30 cellular contexts compared by ENCODE assay signal in the genomic region with DNA sequence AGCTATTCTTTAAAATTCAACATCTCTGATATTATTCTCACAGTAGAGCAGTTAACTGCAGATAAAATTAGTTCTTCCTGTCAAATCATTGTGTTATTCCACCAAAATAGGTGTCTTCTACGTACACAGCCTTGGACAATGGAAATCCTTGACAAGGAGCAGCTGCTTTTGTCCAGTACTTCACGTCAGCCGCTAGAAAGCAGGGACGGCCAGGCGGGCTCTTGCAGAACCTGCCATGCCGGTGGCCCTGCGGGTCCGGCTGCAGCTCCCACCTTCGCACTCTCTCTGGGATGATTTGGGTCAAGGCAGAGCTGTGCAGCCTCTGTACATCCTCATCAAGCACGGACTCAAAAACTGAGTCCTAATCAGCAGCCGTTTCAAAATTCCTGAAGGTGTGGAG. TPM values are rescaled to one million over a fixed set of nuclear protein-coding genes. Genes with fewer than 3 reads are reported as not detected.
DNase-seq lines count a peak whose midpoint lies in the region; ATAC-seq and TF ChIP-seq lines count a peak whose summit lies in the region.
"Had no signal": no experiment of that assay in that cellular context is flagged by ENCODE, and none has a peak within 500 bp of the region (broad histone marks: within the 10 kb centered on the region; RNA-seq: fewer than 3 reads in every experiment).

No MANE protein-coding gene starts in this region.

- 0 out of 2 replicates have a peak, but pooled peaks cover 2% of the 10 kb centered on the region for H3F3A ChIP-seq in GM23338 (replicated peaks; ENCODE audit: low read depth)

- DNase-seq in GM23338 (ENCODE audit: low spot score) (peak; percentile 16), WTC11 (ENCODE audit: low spot score) (no peak), osteoblast (ENCODE audit: insufficient read length, low spot score, missing footprints) (peak; percentile 72), SW 1271 (lab: John Stamatoyannopoulos, UW) (no peak), GM10248 (ENCODE audit: extremely low spot score) (no peak), DMS153 treated with DMSO at 0.1 percent for 48 hours (lab: John Stamatoyannopoulos, UW; ENCODE audit: unreplicated experiment) (no peak), dedifferentiated amniotic fluid mesenchymal stem cell (ENCODE audit: extremely low spot score) (no peak)
- DNase-seq: AML-193; CD4-positive, alpha-beta T cell; DMS53; GDM1; MM.1S; NCI-H1048; NCI-H1417 treated with DMSO at 0.1 percent for 48 hours; NCI-H187; NCI-H2081 treated with DMSO at 0.1 percent for 48 hours; NCI-H2171; NCI-H226; NCI-H510A treated with DMSO at 0.1 percent for 48 hours; PC-9; SJCRH30 had no signal

- ATAC-seq in GM23338 (no peak), WTC11 (no peak)
- ATAC-seq: A549, Right ventricle myocardium inferior, SK-N-SH treated with all-trans-retinoic acid at 6 μM for 48 hours had no signal

- H3K27ac Mint-ChIP-seq in GM23338: no peak overlapping the region
- H3K27ac Mint-ChIP-seq in WTC11: no peak overlapping the region
- H3K27ac Mint-ChIP-seq: CD4-positive, alpha-beta T cell; IgD-negative memory B cell had no signal

- H3K9ac ChIP-seq in iPS-20b (ENCODE audit: low read depth, low read length): no peak overlapping the region
- H3K9ac ChIP-seq: BLaER1 treated with 17β-estradiol and CSF1 and Interleukin-3, amounts not matched to agents 10 nM and 100 nM; KMS-11 had no signal

- no peak overlapping the region for H3K27ac ChIP-seq in GM23338 (ENCODE audit: low read depth)
- H3K27ac ChIP-seq in iPS-20b (ENCODE audit: low read length): no peak overlapping the region
- H3K27ac ChIP-seq in osteoblast (ENCODE audit: low read depth, low read length): no peak overlapping the region
- H3K27ac ChIP-seq: A549; BLaER1 treated with 17β-estradiol and CSF1 and Interleukin-3, amounts not matched to agents 10 nM and 100 nM; KMS-11; PC-9; SJCRH30 had no signal

- H3K36me3 Mint-ChIP-seq in GM23338 (ENCODE audit: low read depth) (no peaks in the 10 kb centered on the region), WTC11 (no peaks in the 10 kb centered on the region)
- H3K36me3 Mint-ChIP-seq: IgD-negative memory B cell had no signal

- H3K27me3 ChIP-seq in GM23338 (ENCODE audit: insufficient read depth) (peaks cover 71% of the 10 kb centered on the region), iPS-20b (ENCODE audit: insufficient read depth, low read length) (peaks cover 85% of the 10 kb centered on the region), osteoblast (ENCODE audit: insufficient read depth, low read length) (peaks cover 29% of the 10 kb centered on the region)
- H3K27me3 ChIP-seq: SJCRH30 had no signal

- CTCF ChIA-PET in WTC11 (lab: Charles Lee) (interaction anchor here (0.7 to 1.2 kb wide), 4 partner anchors 19 to 120 kb away, joined by 3 to 4 read pairs (median 3); no protein-coding TSS in a partner anchor), GM10248 (lab: Yijun Ruan, JAX) (no interaction called here)

- H3K4me1 Mint-ChIP-seq in GM23338: peaks cover 24% of the 10 kb centered on the region
- peaks cover 19% of the 10 kb centered on the region for H3K4me1 Mint-ChIP-seq in WTC11

- H3K79me2 ChIP-seq in GM23338 (replicated peaks; ENCODE audit: insufficient read depth): no peaks in the 10 kb centered on the region
- H3K79me2 ChIP-seq in osteoblast (ENCODE audit: insufficient read depth, low read length): no peaks in the 10 kb centered on the region

- H3K4me3 Mint-ChIP-seq in GM23338 (peak overlapping the region; percentile 76), WTC11 (peak overlapping the region; percentile 78)
- H3K4me3 Mint-ChIP-seq: CD4-positive, alpha-beta T cell; IgD-negative memory B cell had no signal

- H3K9me3 Mint-ChIP-seq in GM23338 (no peaks in the 10 kb centered on the region), WTC11 (peaks cover 4% of the 10 kb centered on the region)
- H3K9me3 Mint-ChIP-seq: CD4-positive, alpha-beta T cell had no signal

- H3K9me2 ChIP-seq in GM23338 (ENCODE audit: insufficient read depth): peaks cover 6% of the 10 kb centered on the region; the same call in 1 of the 2 replicates

- POLR2A ChIA-PET in WTC11 (lab: Charles Lee) (no interaction called here), GM10248 (lab: Yijun Ruan, JAX) (no interaction called here)

- no peaks in the 10 kb centered on the region for H4K20me1 ChIP-seq in GM23338 (replicated peaks; ENCODE audit: insufficient read depth)
- H4K20me1 ChIP-seq in osteoblast (ENCODE audit: insufficient read depth, low read length): no peaks in the 10 kb centered on the region
- H4K20me1 ChIP-seq: BLaER1 treated with 17β-estradiol and CSF1 and Interleukin-3, amounts not matched to agents 10 nM and 100 nM had no signal

- peak overlapping the region; percentile 98; the same call in 1 of the 2 replicates for H2AFZ ChIP-seq in GM23338
- no peak overlapping the region for H2AFZ ChIP-seq in osteoblast (ENCODE audit: low read length)
- H2AFZ ChIP-seq: PC-9 had no signal

- no peaks in the 10 kb centered on the region for H3K9me3 ChIP-seq in iPS-20b (ENCODE audit: insufficient read depth, low read depth, low read length)
- no peaks in the 10 kb centered on the region for H3K9me3 ChIP-seq in osteoblast (ENCODE audit: low read depth, low read length)
- H3K9me3 ChIP-seq: A549, SJCRH30 had no signal

- H3K4me2 ChIP-seq in GM23338 (peak overlapping the region; percentile 95), osteoblast (ENCODE audit: insufficient read depth, low read length) (no peak overlapping the region)
- H3K4me2 ChIP-seq: A549; BLaER1 treated with 17β-estradiol and CSF1 and Interleukin-3, amounts not matched to agents 10 nM and 100 nM; KMS-11; PC-9 had no signal

- H3K4me1 ChIP-seq in GM23338 (ENCODE audit: insufficient read depth) (peaks cover 22% of the 10 kb centered on the region), iPS-20b (ENCODE audit: insufficient read depth, low read length) (peaks cover 9% of the 10 kb centered on the region; the same call in 1 of the 2 replicates), osteoblast (ENCODE audit: insufficient read depth, low read length) (no peaks in the 10 kb centered on the region)
- H3K4me1 ChIP-seq: A549; BLaER1 treated with 17β-estradiol and CSF1 and Interleukin-3, amounts not matched to agents 10 nM and 100 nM; SJCRH30 had no signal

- TF ChIP-seq CTCF in GM23338 (conservative IDR thresholded peaks at IDR 0.05; ENCODE audit: low read depth in 2 of 2) (no peak), WTC11 (IDR thresholded peaks at IDR 0.05) (no peak), osteoblast (IDR thresholded peaks at IDR 0.05; ENCODE audit: extremely low read depth, low read depth, low read length) (no peak), GM10248 (IDR thresholded peaks at IDR 0.05; ENCODE audit: control extremely low read depth, extremely low read depth, low read depth, missing control alignments) (no peak)

- no peaks in the 10 kb centered on the region for H3K36me3 ChIP-seq in GM23338 (ENCODE audit: insufficient read depth)
- H3K36me3 ChIP-seq in iPS-20b (ENCODE audit: insufficient read depth, low read depth, low read length): no peaks in the 10 kb centered on the region
- no peaks in the 10 kb centered on the region for H3K36me3 ChIP-seq in osteoblast (ENCODE audit: insufficient read depth, low read length)
- H3K36me3 ChIP-seq: BLaER1 treated with 17β-estradiol and CSF1 and Interleukin-3, amounts not matched to agents 10 nM and 100 nM; SJCRH30 had no signal

- H3K27me3 Mint-ChIP-seq in GM23338 (ENCODE audit: insufficient read depth, low read depth, poor library complexity): peaks cover 62% of the 10 kb centered on the region
- peaks cover 81% of the 10 kb centered on the region for H3K27me3 Mint-ChIP-seq in WTC11 (ENCODE audit: low read depth)

- H3K4me3 ChIP-seq in GM23338 (peak overlapping the region; percentile 80), iPS-20b (ENCODE audit: low read length) (peak overlapping the region; percentile 57), osteoblast (ENCODE audit: insufficient read depth, low read length) (no peak overlapping the region)
- H3K4me3 ChIP-seq: A549; BLaER1 treated with 17β-estradiol and CSF1 and Interleukin-3, amounts not matched to agents 10 nM and 100 nM; PC-9; SJCRH30 had no signal

TF ChIP-seq in GM23338, 12 proteins besides CTCF, POLR2A, EP300 and RAD21 (continues in another document):
- TF ChIP-seq POLR2AphosphoS5 (IDR thresholded peaks at IDR 0.05; ENCODE audit: low read depth) (no peak), EZH2phosphoT487 (IDR thresholded peaks at IDR 0.05; ENCODE audit: unreplicated experiment) (no peak), EZH2 (IDR thresholded peaks at IDR 0.05; ENCODE audit: low read depth, unreplicated experiment) (peak; percentile 29), JUNB (IDR thresholded peaks at IDR 0.05; ENCODE audit: unreplicated experiment) (no peak), ZNF114 (CRISPR knock-in tag; IDR thresholded peaks at IDR 0.05) (no peak)

TF ChIP-seq in WTC11, 78 proteins besides CTCF, POLR2A, EP300 and RAD21 (continues in another document):
- TF ChIP-seq ATF1 (CRISPR knock-in tag; IDR thresholded peaks at IDR 0.05) (no peak), HMGA2 (CRISPR knock-in tag; IDR thresholded peaks at IDR 0.05) (no peak), FOXP1 (CRISPR knock-in tag; IDR thresholded peaks at IDR 0.05; ENCODE audit: borderline replicate concordance) (no peak), ZNF121 (CRISPR knock-in tag; IDR thresholded peaks at IDR 0.05) (no peak), ZNF396 (CRISPR knock-in tag; IDR thresholded peaks at IDR 0.05; ENCODE audit: borderline replicate concordance) (no peak)
- TF ChIP-seq, protein P1, sequence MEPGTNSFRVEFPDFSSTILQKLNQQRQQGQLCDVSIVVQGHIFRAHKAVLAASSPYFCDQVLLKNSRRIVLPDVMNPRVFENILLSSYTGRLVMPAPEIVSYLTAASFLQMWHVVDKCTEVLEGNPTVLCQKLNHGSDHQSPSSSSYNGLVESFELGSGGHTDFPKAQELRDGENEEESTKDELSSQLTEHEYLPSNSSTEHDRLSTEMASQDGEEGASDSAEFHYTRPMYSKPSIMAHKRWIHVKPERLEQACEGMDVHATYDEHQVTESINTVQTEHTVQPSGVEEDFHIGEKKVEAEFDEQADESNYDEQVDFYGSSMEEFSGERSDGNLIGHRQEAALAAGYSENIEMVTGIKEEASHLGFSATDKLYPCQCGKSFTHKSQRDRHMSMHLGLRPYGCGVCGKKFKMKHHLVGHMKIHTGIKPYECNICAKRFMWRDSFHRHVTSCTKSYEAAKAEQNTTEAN (CRISPR knock-in tag; IDR thresholded peaks at IDR 0.05): no peak
- TF ChIP-seq, protein P2, sequence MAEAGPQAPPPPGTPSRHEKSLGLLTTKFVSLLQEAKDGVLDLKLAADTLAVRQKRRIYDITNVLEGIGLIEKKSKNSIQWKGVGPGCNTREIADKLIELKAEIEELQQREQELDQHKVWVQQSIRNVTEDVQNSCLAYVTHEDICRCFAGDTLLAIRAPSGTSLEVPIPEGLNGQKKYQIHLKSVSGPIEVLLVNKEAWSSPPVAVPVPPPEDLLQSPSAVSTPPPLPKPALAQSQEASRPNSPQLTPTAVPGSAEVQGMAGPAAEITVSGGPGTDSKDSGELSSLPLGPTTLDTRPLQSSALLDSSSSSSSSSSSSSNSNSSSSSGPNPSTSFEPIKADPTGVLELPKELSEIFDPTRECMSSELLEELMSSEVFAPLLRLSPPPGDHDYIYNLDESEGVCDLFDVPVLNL (CRISPR knock-in tag; IDR thresholded peaks at IDR 0.05; ENCODE audit: borderline replicate concordance, low read depth): no peak

RNA-seq across cellular contexts. Expression of a gene that starts 2.2 kb away (rescaled TPM):
- total RNA-seq in GM23338 (2014; rRNA removed; shearing (Covaris generic)): 1.1 and 1.3 TPM in 2 replicates
- polyA plus RNA-seq in GM23338 (2016; fragmentation: Nextera tagmentation; extraction: Ambion mirVana): 0.74 and 1.1 TPM in 2 replicates
- total RNA-seq in WTC11 (2021) (1.2 to 1.7 TPM (median 1.4 TPM) in 3 replicates), osteoblast (not detected in 2 replicates)
- total RNA-seq: CD4-positive, alpha-beta T cell; Daoy; PC-9; Right ventricle myocardium inferior; RPMI7951; SJCRH30 had no signal
- polyA plus RNA-seq: A549, IgD-negative memory B cell had no signal

Comparison
In these comparisons a context has a peak if more than half of its experiments do, and no peak if none do; other contexts are left out.
1. DNase-seq: peak in GM23338 (single experiment) and osteoblast (single experiment); none in WTC11 (single experiment), SW 1271 (0 of 2), GM10248 (single experiment), DMS153 treated with DMSO at 0.1 percent for 48 hours (single experiment) and dedifferentiated amniotic fluid mesenchymal stem cell (single experiment).